ENCODE assay signal across 17 cellular contexts in genomic region chr1:21830792-21831453, GRCh38. TPM values are rescaled to one million over a fixed set of nuclear protein-coding genes. Genes with fewer than 3 reads are reported as not detected.
DNase-seq lines count a peak whose midpoint lies in the region; ATAC-seq, FAIRE-seq and TF ChIP-seq lines count a peak whose summit lies in the region.
"Had no signal": no experiment of that assay in that cellular context is flagged by ENCODE, and none has a peak within 500 bp of the region (broad histone marks: within the 10 kb centered on the region; RNA-seq: fewer than 3 reads in every experiment).

No MANE protein-coding gene starts in this region.

- POLR2A ChIA-PET in IMR-90 (lab: Charles Lee; ENCODE audit: unreplicated experiment) = no interaction called here

- no peak for TF ChIP-seq RAD21 in IMR-90 (IDR thresholded peaks at IDR 0.05; ENCODE audit: low read length)

- BruUV-seq in IMR-90 (replicated peaks; lab: Mats Ljungman, UMichigan) = no TSS peak

- H2BK15ac ChIP-seq in IMR-90 (ENCODE audit: low read depth, low read length) = no peak overlapping the region

- dilution Hi-C loops in IMR-90 (cut with HindIII; ENCODE audit: low sequenced_read_pairs, unreplicated experiment) = no loop called here

- no peaks in the 10 kb centered on the region for H3K79me2 ChIP-seq in trophoblast cell (ENCODE audit: control insufficient read depth, insufficient read depth, low read length, poor library complexity)

- H3K4ac ChIP-seq in IMR-90 (ENCODE audit: low read depth, low read length) (no peak overlapping the region), trophoblast cell (ENCODE audit: low read depth, low read length) (no peak overlapping the region)

- H2BK20ac ChIP-seq in IMR-90 (ENCODE audit: low read depth, low read length) = no peak overlapping the region

- H4K8ac ChIP-seq in IMR-90 (ENCODE audit: low read depth in 2 of 2, low read length in 2 of 2) = no peak overlapping the region
- no peak overlapping the region for H4K8ac ChIP-seq in trophoblast cell (ENCODE audit: low read depth, low read length)

- H3K36me3 ChIP-seq in heart left ventricle (peaks cover 9 to 100% (median 98%) of the 10 kb centered on the region in 9 donors), left ventricle myocardium inferior (peaks cover 100% of the 10 kb centered on the region), IMR-90 (ENCODE audit: control insufficient read depth, insufficient read depth, low read length) (peaks cover 80% of the 10 kb centered on the region), kidney (ENCODE audit: control insufficient read depth in 1 of 2, insufficient read depth in 2 of 2, low read length in 2 of 2) (peaks cover 14 to 31% of the 10 kb centered on the region in 2 donors), trophoblast cell (ENCODE audit: control insufficient read depth in 1 of 2, insufficient read depth in 2 of 2, low read length in 2 of 2) (peaks cover 90 to 95% of the 10 kb centered on the region in 2 experiments)

- H3K23ac ChIP-seq in IMR-90 (ENCODE audit: low read depth, low read length) (no peak overlapping the region), trophoblast cell (ENCODE audit: low read length) (no peak overlapping the region)

- H3K79me1 ChIP-seq in IMR-90 (ENCODE audit: low read depth in 1 of 2, low read length in 2 of 2) (no peaks in the 10 kb centered on the region), trophoblast cell (ENCODE audit: low read length) (no peaks in the 10 kb centered on the region)

- H2BK5ac ChIP-seq in IMR-90 (ENCODE audit: low read depth, low read length, poor library complexity, severe bottlenecking) (no peak overlapping the region), trophoblast cell (ENCODE audit: low read depth, low read length, poor library complexity) (no peak overlapping the region)

- 92 to 96% (median 94%) methylated on average over 16 to 23 of the region's 23 CpGs for WGBS in heart left ventricle, 4 donors
- WGBS in IMR-90 (ENCODE audit: extremely low coverage in 2 of 2, insufficient read length in 1 of 2), 2 experiments = 95% methylated on average over 14 of the region's 23 CpGs; no CpG with 5 or more reads in 1 of the 2 experiments
- no CpG with 5 or more reads among the region's 23 CpGs for WGBS in trophoblast cell (ENCODE audit: extremely low coverage, insufficient coverage, insufficient read length)

- no peak overlapping the region for H3K18ac ChIP-seq in IMR-90 (ENCODE audit: low read depth, low read length)
- H3K18ac ChIP-seq in trophoblast cell (ENCODE audit: low read length) = no peak overlapping the region

- TF ChIP-seq POLR2A in heart left ventricle (IDR thresholded peaks at IDR 0.05) (no peak), IMR-90 (IDR thresholded peaks at IDR 0.05; ENCODE audit: low read depth, low read length) (no peak)

- H3K14ac ChIP-seq in IMR-90 (replicated peaks; ENCODE audit: low read depth, low read length) (no peak overlapping the region), trophoblast cell (ENCODE audit: low read length) (no peak overlapping the region)

- H4K5ac ChIP-seq in IMR-90 (ENCODE audit: low read depth, low read length) = no peak overlapping the region

- intact Hi-C loops in heart left ventricle (cut with DNase I) = no loop called here
- intact Hi-C loops in left ventricle myocardium inferior (cut with micrococcal nuclease) = no loop called here
- intact Hi-C loops in IMR-90 (cut with micrococcal nuclease) = no loop called here
- intact Hi-C loops in kidney (cut with DNase I) = no loop called here

- H3K9ac ChIP-seq in IMR-90 (ENCODE audit: low read depth, low read length) = no peak overlapping the region
- H3K9ac ChIP-seq in kidney (ENCODE audit: low read length in 2 of 2) = no peak overlapping the region
- H3K9ac ChIP-seq in trophoblast cell (ENCODE audit: low read length) = no peak overlapping the region
- H3K9ac ChIP-seq: BLaER1 had no signal

- H3K56ac ChIP-seq in IMR-90 (ENCODE audit: extremely low read depth, insufficient read depth, low read length) = no peak overlapping the region

- H4K91ac ChIP-seq in IMR-90 (ENCODE audit: insufficient read depth, low read depth, low read length) = no peak overlapping the region
- H4K91ac ChIP-seq in trophoblast cell (ENCODE audit: low read depth, low read length) = no peak overlapping the region

- no peak overlapping the region for H2BK120ac ChIP-seq in IMR-90 (ENCODE audit: low read depth, low read length)
- H2BK120ac ChIP-seq in trophoblast cell (ENCODE audit: insufficient read depth, low read length, poor library complexity) = no peak overlapping the region

- H2AK9ac ChIP-seq in IMR-90 (replicated peaks; ENCODE audit: low read depth, low read length, poor library complexity) = peak overlapping the region; percentile 44

- no peak for TF ChIP-seq CTCF in heart left ventricle (IDR thresholded peaks at IDR 0.05)
- no peak for TF ChIP-seq CTCF in left ventricle myocardium inferior (IDR thresholded peaks at IDR 0.05; ENCODE audit: borderline replicate concordance)
- no peak for TF ChIP-seq CTCF in IMR-90 (conservative IDR thresholded peaks at IDR 0.05; ENCODE audit: low read depth, low read length)
- TF ChIP-seq CTCF in kidney (IDR thresholded peaks at IDR 0.05; ENCODE audit: borderline replicate concordance, extremely low read depth, insufficient read depth) = no peak

- H3K4me1 ChIP-seq in heart left ventricle (no peaks in the 10 kb centered on the region), left ventricle myocardium inferior (no peaks in the 10 kb centered on the region), IMR-90 (ENCODE audit: control insufficient read depth, insufficient read depth, low read length) (no peaks in the 10 kb centered on the region), kidney (ENCODE audit: control insufficient read depth in 1 of 2, insufficient read depth in 1 of 2, low read depth in 1 of 2, low read length in 2 of 2) (no peaks in the 10 kb centered on the region), trophoblast cell (ENCODE audit: control insufficient read depth in 1 of 2, insufficient read depth in 2 of 2, low read length in 2 of 2) (no peaks in the 10 kb centered on the region)
- H3K4me1 ChIP-seq: BLaER1 had no signal

- no peaks in the 10 kb centered on the region; the same call in 1 of the 2 replicates for H4K20me1 ChIP-seq in IMR-90 (ENCODE audit: insufficient read depth, low read length)
- H4K20me1 ChIP-seq: BLaER1 had no signal

- no peak overlapping the region for H3K27ac ChIP-seq in heart left ventricle
- no peak overlapping the region for H3K27ac ChIP-seq in left ventricle myocardium inferior (replicated peaks)
- H3K27ac ChIP-seq in IMR-90 (ENCODE audit: insufficient read depth, low read length) = no peak overlapping the region
- H3K27ac ChIP-seq in kidney (ENCODE audit: low read depth in 2 of 2, low read length in 2 of 2) = no peak overlapping the region
- no peak overlapping the region for H3K27ac ChIP-seq in trophoblast cell (ENCODE audit: low read depth, low read length)
- H3K27ac ChIP-seq: BLaER1 had no signal

- ATAC-seq in heart left ventricle = peak in 3 of 4 donors; percentile 3 to 11 (median 7)
- no peak for ATAC-seq in IMR-90 (ENCODE audit: low read depth)
- ATAC-seq: GM23338, HepG2 had no signal

- no peaks in the 10 kb centered on the region for H3K9me1 ChIP-seq in IMR-90 (ENCODE audit: insufficient read depth, low read length)

- H2AFZ ChIP-seq in IMR-90 (replicated peaks; ENCODE audit: low read length, poor library complexity) (no peak overlapping the region), trophoblast cell (ENCODE audit: insufficient read depth, low read length, poor library complexity) (no peak overlapping the region)
- H2AFZ ChIP-seq: GM23338 had no signal

- DNase-seq in heart left ventricle = peak in 2 of 5 donors; percentile 16 to 54
- DNase-seq in left ventricle myocardium inferior = no peak
- no peak for DNase-seq in IMR-90
- DNase-seq in kidney = peak; percentile 53
- no peak for DNase-seq in trophoblast cell
- DNase-seq in D341Med (ENCODE audit: low spot score) = no peak
- DNase-seq in GM19239 (ENCODE audit: insufficient read length, low spot score) = no peak
- DNase-seq: 8988T, AML-193, DMS 273 treated with DMSO at 0.1 percent for 48 hours, H9 had no signal

- H3K4me2 ChIP-seq in IMR-90 (ENCODE audit: low read depth, low read length) = no peak overlapping the region
- no peak overlapping the region for H3K4me2 ChIP-seq in trophoblast cell (ENCODE audit: low read length)
- H3K4me2 ChIP-seq: BLaER1, GM23338 had no signal

- H3K4me3 ChIP-seq in heart left ventricle (no peak overlapping the region), left ventricle myocardium inferior (no peak overlapping the region), IMR-90 (ENCODE audit: insufficient read depth, low read depth, low read length) (no peak overlapping the region), kidney (ENCODE audit: low read length in 2 of 2) (no peak overlapping the region), trophoblast cell (ENCODE audit: low read depth, low read length) (peak overlapping the region; percentile 1)
- H3K4me3 ChIP-seq: BLaER1, GM23338 had no signal

- in situ Hi-C loops in IMR-90 (cut with MboI; ENCODE audit: low sequenced_read_pairs) = no loop called here

- H3K9me3 ChIP-seq in heart left ventricle (peaks cover 0 to 4% (median 0%) of the 10 kb centered on the region in 12 donors), left ventricle myocardium inferior (replicated peaks) (no peaks in the 10 kb centered on the region), IMR-90 (ENCODE audit: control insufficient read depth, insufficient read depth, low read length) (peaks cover 9% of the 10 kb centered on the region; the same call in 1 of the 2 replicates), kidney (ENCODE audit: control insufficient read depth in 1 of 2, low read length in 2 of 2) (peaks cover 0 to 9% of the 10 kb centered on the region in 2 donors), trophoblast cell (ENCODE audit: insufficient read depth, low read depth, low read length) (peaks cover 19% of the 10 kb centered on the region)

- no peak overlapping the region for H2BK12ac ChIP-seq in trophoblast cell (ENCODE audit: low read length)

- FAIRE-seq in kidney (lab: Jason Lieb, UNC) (no peak), GM19239 (lab: Jason Lieb, UNC) (no peak)
- FAIRE-seq: HepG2, HTR-8/SVneo had no signal

- CTCF ChIA-PET in IMR-90 (lab: Yijun Ruan, JAX) = no interaction called here

- H3K27me3 ChIP-seq in heart left ventricle (no peaks in the 10 kb centered on the region), left ventricle myocardium inferior (ENCODE audit: low read depth) (no peaks in the 10 kb centered on the region), IMR-90 (ENCODE audit: control insufficient read depth, insufficient read depth, low read length) (no peaks in the 10 kb centered on the region), trophoblast cell (ENCODE audit: insufficient read depth, low read length) (no peaks in the 10 kb centered on the region)
- H3K27me3 ChIP-seq: BLaER1 had no signal

- H4K12ac ChIP-seq in trophoblast cell (ENCODE audit: low read depth, low read length) = no peak overlapping the region

- H2AK5ac ChIP-seq in IMR-90 (ENCODE audit: low read depth, low read length) (no peak overlapping the region), trophoblast cell (ENCODE audit: low read length) (no peak overlapping the region)

RNA-seq across cellular contexts. Expression of gene LDLRAD2, which starts 18.9 kb away (rescaled TPM):
- total RNA-seq in heart left ventricle (under 1 TPM in 1 of 9 donors, not detected in 8; 0.08 TPM), left ventricle myocardium inferior (not detected), IMR-90 (2012; rRNA removed) (not detected in 2 replicates), kidney (0.79 TPM)
- polyA plus RNA-seq in heart left ventricle (1 to 10 TPM in 1 of 2 donors, under 1 TPM in 1; 0.33 to 4.0 TPM), IMR-90 (2012; rRNA removed) (0.05 TPM in 1 of 2 replicates, not detected in the other), kidney (ENCODE audit: insufficient read depth, low read depth, low replicate concordance) (not detected)
- 0.03 and 0.17 TPM in 2 replicates for polyA plus RNA-seq in IMR-90 (2012; cell fraction: cytosol; rRNA removed)
- 0.34 and 0.39 TPM in 2 replicates for polyA plus RNA-seq in IMR-90 (2012; cell fraction: nucleus; rRNA removed; ENCODE audit: low replicate concordance)
- 0.08 and 0.10 TPM in 2 replicates for polyA plus RNA-seq in trophoblast cell (2013)
- total RNA-seq: CD8-positive, alpha-beta memory T cell; Daoy; HepG2 had no signal
- polyA plus RNA-seq: CD8-positive, alpha-beta memory T cell; HepG2 had no signal

RNA-seq across cellular contexts. Expression of gene USP48, which starts 48.0 kb away (rescaled TPM):
- total RNA-seq in heart left ventricle (10 to 100 TPM; 22.3 to 45.5 (median 39.3) TPM), left ventricle myocardium inferior (39.1 TPM), IMR-90 (2012; rRNA removed) (24.7 and 47.2 TPM in 2 replicates), kidney (62.8 TPM)
- polyA plus RNA-seq in heart left ventricle (10 to 100 TPM; 17.3 to 20.9 TPM), IMR-90 (2012; rRNA removed) (17.1 and 25.0 TPM in 2 replicates), kidney (ENCODE audit: insufficient read depth, low read depth, low replicate concordance) (16.7 TPM)
- polyA plus RNA-seq in IMR-90 (2012; cell fraction: cytosol; rRNA removed) = 4.0 and 5.6 TPM in 2 replicates
- 7.8 and 40.6 TPM in 2 replicates for polyA plus RNA-seq in IMR-90 (2012; cell fraction: nucleus; rRNA removed; ENCODE audit: low replicate concordance)
- polyA plus RNA-seq in trophoblast cell (2013) = 37.7 and 38.4 TPM in 2 replicates
